8 cellular contexts compared by ENCODE assay signal in the genomic region with DNA sequence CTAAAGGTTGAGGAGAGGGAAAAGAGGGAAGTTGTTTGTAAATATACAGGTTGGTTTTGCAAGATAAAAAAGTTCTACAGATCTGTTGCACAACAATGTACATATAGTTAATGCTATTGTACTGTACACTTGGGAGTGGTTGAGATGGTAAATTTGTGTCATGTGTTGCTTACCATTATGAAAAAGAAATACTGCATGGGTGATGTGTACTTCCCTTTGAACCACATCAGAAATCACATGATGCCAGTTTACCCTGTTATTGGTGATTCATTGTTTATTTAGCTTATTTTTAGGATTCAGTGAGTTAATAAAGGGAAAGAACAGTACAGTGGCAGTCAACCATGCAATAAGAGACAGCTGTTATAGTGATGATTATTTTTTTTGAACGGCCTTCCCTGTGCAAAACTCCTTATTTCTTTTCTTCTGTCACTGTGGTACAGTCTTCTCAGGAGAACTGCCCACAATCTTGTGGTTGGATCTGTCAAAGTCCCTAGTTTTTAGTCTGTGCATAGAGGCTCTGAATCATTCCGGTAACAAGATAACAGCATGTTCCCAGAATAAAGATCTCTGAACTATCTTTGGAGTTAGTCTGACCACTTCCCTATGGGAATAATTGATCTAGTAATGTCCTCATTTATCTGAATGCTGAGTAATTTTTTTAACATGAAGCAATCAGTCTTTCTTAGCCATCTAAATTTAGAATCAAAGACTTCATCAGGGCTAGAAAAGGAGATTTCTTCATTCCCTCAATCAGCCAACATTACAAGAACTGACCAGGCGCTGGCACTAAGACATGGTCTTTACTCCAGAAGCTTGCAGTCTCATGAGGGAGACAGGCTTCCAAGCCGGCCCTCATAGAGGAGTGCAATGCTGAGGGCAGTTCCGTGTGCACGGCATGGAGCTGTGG.
DNase-seq lines count a peak whose midpoint lies in the region; ATAC-seq and TF ChIP-seq lines count a peak whose summit lies in the region.

No MANE protein-coding gene starts in this region.

- H3K27me3 ChIP-seq in esophagus muscularis mucosa: no peaks in the 10 kb centered on the region

- no peak for TF ChIP-seq EP300 in esophagus muscularis mucosa (IDR thresholded peaks at IDR 0.05)

- H3K36me3 ChIP-seq in esophagus muscularis mucosa: no peaks in the 10 kb centered on the region

- ATAC-seq in GM18907 (IDR thresholded peaks at IDR 0.05; ENCODE audit: unreplicated experiment): peak; percentile 58
- ATAC-seq in sciatic nerve: peak; percentile 91
- ATAC-seq in HG03280 (IDR thresholded peaks at IDR 0.05; ENCODE audit: unreplicated experiment): no peak
- ATAC-seq in GM21576 (IDR thresholded peaks at IDR 0.05; ENCODE audit: unreplicated experiment): no peak
- ATAC-seq in GM19452 (IDR thresholded peaks at IDR 0.05; ENCODE audit: unreplicated experiment): no peak

- DNase-seq in SIG-M5 treated with dmso at 0.1 percent for 504 hours (lab: John Stamatoyannopoulos, UW; ENCODE audit: unreplicated experiment): peak; percentile 77
- DNase-seq in fibroblast of mammary gland (ENCODE audit: low read depth): peak; percentile 98
- DNase-seq in sciatic nerve (ENCODE audit: low spot score): peak; percentile 61
- DNase-seq in esophagus muscularis mucosa (ENCODE audit: extremely low spot score): no peak

- H3K4me3 ChIP-seq in fibroblast of mammary gland (ENCODE audit: control insufficient read depth, low read depth, low read length) (no peak overlapping the region), esophagus muscularis mucosa (no peak overlapping the region)

- peak overlapping the region in 1 of 4 donors; percentile 9 for H3K27ac ChIP-seq in esophagus muscularis mucosa (replicated peaks in 1 of 4)

- WGBS in esophagus muscularis mucosa: 60% methylated on average over 6 of the region's 6 CpGs

- peaks cover 19 to 30% (median 26%) of the 10 kb centered on the region in 4 donors for H3K4me1 ChIP-seq in esophagus muscularis mucosa

- TF ChIP-seq POLR2A in esophagus muscularis mucosa (IDR thresholded peaks at IDR 0.05; ENCODE audit: low read depth): no peak

- TF ChIP-seq CTCF in fibroblast of mammary gland (conservative IDR thresholded peaks at IDR 0.05; ENCODE audit: control insufficient read depth, insufficient read depth, low read depth, low read length) (no peak), esophagus muscularis mucosa (IDR thresholded peaks at IDR 0.05) (no peak)

- H3K9me3 ChIP-seq in esophagus muscularis mucosa: no peaks in the 10 kb centered on the region

- intact Hi-C loops in sciatic nerve (cut with DNase I) (no loop called here), esophagus muscularis mucosa (cut with DNase I) (no loop called here)

Comparison
In these comparisons a context has a peak if more than half of its experiments do, and no peak if none do; other contexts are left out.
1. ATAC-seq: peak in GM18907 (single experiment) and sciatic nerve (single experiment); none in HG03280 (single experiment), GM21576 (single experiment) and GM19452 (single experiment).